Comparison of ENCODE assay signal across 18 cellular contexts in the genomic region with DNA sequence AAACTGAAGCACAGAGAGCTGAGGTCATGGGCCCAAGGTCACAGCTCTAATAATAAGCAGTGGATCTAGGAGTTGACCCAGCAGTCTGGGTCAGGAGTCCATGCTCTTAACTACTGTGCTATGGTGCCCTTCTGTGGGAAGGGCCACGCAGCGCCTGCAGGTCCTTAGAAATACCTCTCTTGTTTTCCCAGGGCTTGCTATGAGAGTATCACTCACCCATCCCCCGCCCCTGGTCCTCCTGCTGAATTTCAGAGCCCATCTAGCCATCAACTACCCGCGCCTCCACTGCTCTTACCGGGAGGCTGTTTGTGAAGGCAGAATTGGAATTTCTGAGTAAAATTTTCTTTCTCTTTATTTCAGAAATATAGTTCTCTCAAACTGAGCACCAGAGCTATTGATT. TPM values are rescaled to one million over a fixed set of nuclear protein-coding genes. Genes with fewer than 3 reads are reported as not detected.
DNase-seq lines count a peak whose midpoint lies in the region; ATAC-seq, FAIRE-seq and TF ChIP-seq lines count a peak whose summit lies in the region.
"Had no signal": no experiment of that assay in that cellular context is flagged by ENCODE, and none has a peak within 500 bp of the region (broad histone marks: within the 10 kb centered on the region; RNA-seq: fewer than 3 reads in every experiment).

No MANE protein-coding gene starts in this region.

- H3K9me3 ChIP-seq in K562 (replicated peaks; ENCODE audit: control insufficient read depth, insufficient read depth, low read depth, low read length) (no peaks in the 10 kb centered on the region), spleen (no peaks in the 10 kb centered on the region)
- H3K9me3 ChIP-seq in CD4-positive, alpha-beta memory T cell (ENCODE audit: control insufficient read depth in 1 of 2, low read length in 2 of 2) = no peaks in the 10 kb centered on the region

- no peak for TF ChIP-seq EP300 in K562 (IDR thresholded peaks at IDR 0.05; ENCODE audit: low read length)

- POLR2A ChIA-PET in K562 (lab: Yijun Ruan, JAX) = interaction anchor here (0.9 to 2.2 kb wide), 5 partner anchors 9 to 87 kb away, joined by 3 to 6 read pairs (median 3); no protein-coding TSS in a partner anchor
- POLR2A ChIA-PET in CD4-positive, alpha-beta memory T cell (lab: Charles Lee; ENCODE audit: partially characterized antibody) = interaction anchor here (0.8 to 1.8 kb wide), 2 partner anchors 18 to 22 kb away, joined by 3 to 7 read pairs; no protein-coding TSS in a partner anchor

- no peak for TF ChIP-seq RAD21 in K562 (CRISPR knock-in tag; conservative IDR thresholded peaks at IDR 0.05 in 1 of 2, IDR thresholded peaks at IDR 0.05 in 1 of 2)

- H3K4me2 ChIP-seq in K562 (ENCODE audit: insufficient read depth, low read length) = no peak overlapping the region

- no TSS peak for BruUV-seq in K562 (replicated peaks; lab: Mats Ljungman, UMichigan)

- H3K27ac ChIP-seq in K562 (ENCODE audit: extremely low read depth, low read depth, low read length) = no peak overlapping the region
- no peak overlapping the region for H3K27ac ChIP-seq in spleen
- H3K27ac ChIP-seq in CD4-positive, alpha-beta memory T cell (ENCODE audit: low read depth, low read length) = no peak overlapping the region

- peak; percentile 28 for DNase-seq in NCI-H2227 (lab: John Stamatoyannopoulos, UW; ENCODE audit: unreplicated experiment)
- DNase-seq in K562 (ENCODE audit: extremely low read depth in 1 of 4, low spot score in 3 of 4) = no peak
- peak; percentile 66 for DNase-seq in iPS-NIHi7 (ENCODE audit: extremely low spot score)
- peak; percentile 22 for DNase-seq in spleen
- no peak for DNase-seq in DMS53 (lab: John Stamatoyannopoulos, UW)
- DNase-seq in CD4-positive, alpha-beta memory T cell = no peak
- no peak for DNase-seq in nucleus accumbens (lab: John Stamatoyannopoulos, UW)
- DNase-seq: Calu3; CD4-positive, CD25-positive, alpha-beta regulatory T cell; MV-4-11; NCI-H1417 treated with DMSO at 0.1 percent for 48 hours; NCI-H2029; NCI-H2171 treated with DMSO at 0.1 percent for 48 hours; NCI-H510A; NCI-H774; PC-3 had no signal

- no peaks in the 10 kb centered on the region for H3K9me3 Mint-ChIP-seq in CD4-positive, alpha-beta memory T cell

- TF ChIP-seq POLR2A in K562 (conservative IDR thresholded peaks at IDR 0.05) = no peak
- TF ChIP-seq POLR2A in spleen (IDR thresholded peaks at IDR 0.05) = no peak

- H3K4me1 Mint-ChIP-seq in CD4-positive, alpha-beta memory T cell = no peaks in the 10 kb centered on the region

- H3K36me3 Mint-ChIP-seq in CD4-positive, alpha-beta memory T cell = peaks cover 0 to 3% of the 10 kb centered on the region in 2 donors

- H3K27ac Mint-ChIP-seq in CD4-positive, alpha-beta memory T cell = peak overlapping the region in 1 of 7 donors; percentile 44
- H3K27ac Mint-ChIP-seq: CD4-positive, CD25-positive, alpha-beta regulatory T cell had no signal

- 0 out of 2 replicates have a peak, but pooled peaks cover 2% of the 10 kb centered on the region for H4K20me1 ChIP-seq in K562 (replicated peaks; ENCODE audit: control insufficient read depth, insufficient read depth, low read length)

- no peak for FAIRE-seq in K562 (lab: Jason Lieb, UNC)

- no peaks in the 10 kb centered on the region for H3K27me3 Mint-ChIP-seq in CD4-positive, alpha-beta memory T cell

- no peak overlapping the region for H3K4me3 ChIP-seq in K562
- H3K4me3 ChIP-seq in spleen = no peak overlapping the region
- H3K4me3 ChIP-seq in CD4-positive, alpha-beta memory T cell (ENCODE audit: low read length in 2 of 2) = no peak overlapping the region

- intact Hi-C loops in K562 (cut with micrococcal nuclease) (no loop called here), spleen (cut with DNase I; ENCODE audit: low total_unique reads) (no loop called here)
- intact Hi-C loops in CD4-positive, alpha-beta memory T cell (cut with micrococcal nuclease) = no loop called here

- ATAC-seq in K562 = no peak
- ATAC-seq: PC-3 had no signal

- no peaks in the 10 kb centered on the region for H3K79me2 ChIP-seq in K562 (ENCODE audit: control insufficient read depth, insufficient read depth, low read length)

- H3K27me3 ChIP-seq in K562 (ENCODE audit: control insufficient read depth in 2 of 2, insufficient read depth in 2 of 2, low read length in 2 of 2) (peaks cover 18 to 65% of the 10 kb centered on the region in 2 experiments; a peak in 4 of 5 replicates), spleen (replicated peaks in 1 of 7) (no peaks in the 10 kb centered on the region)
- no peaks in the 10 kb centered on the region for H3K27me3 ChIP-seq in CD4-positive, alpha-beta memory T cell (ENCODE audit: insufficient read depth, low read length)

- CTCF ChIA-PET in K562 (lab: Yijun Ruan, JAX; ENCODE audit: low intra/inter-chr PET ratio) = no interaction called here
- CTCF ChIA-PET in CD4-positive, alpha-beta memory T cell (lab: Charles Lee; ENCODE audit: partially characterized antibody) = interaction anchor here (1.1 to 19.4 kb wide), 2 partner anchors 14 to 29 kb away, joined by 4 to 341 read pairs; no protein-coding TSS in a partner anchor

- H2AFZ ChIP-seq in K562 (ENCODE audit: low read depth, low read length) = no peak overlapping the region

- H3K9ac ChIP-seq in K562 (ENCODE audit: insufficient read depth in 1 of 2, low read depth in 2 of 2, low read length in 2 of 2) = no peak overlapping the region; a peak in 1 of 4 replicates

- H3K36me3 ChIP-seq in K562 (ENCODE audit: control insufficient read depth, insufficient read depth, low read length) (no peaks in the 10 kb centered on the region), spleen (no peaks in the 10 kb centered on the region)
- no peaks in the 10 kb centered on the region for H3K36me3 ChIP-seq in CD4-positive, alpha-beta memory T cell (ENCODE audit: insufficient read depth, low read length)

- no peaks in the 10 kb centered on the region for H3K9me1 ChIP-seq in K562 (ENCODE audit: control insufficient read depth, insufficient read depth, low read length)

- TF ChIP-seq CTCF in K562 (IDR thresholded peaks at IDR 0.05 in 2 of 3, conservative IDR thresholded peaks at IDR 0.05 in 1 of 3; ENCODE audit: insufficient read depth in 2 of 3, low read depth in 1 of 3, low read length in 3 of 3) (no peak), spleen (IDR thresholded peaks at IDR 0.05 in 8 of 11, conservative IDR thresholded peaks at IDR 0.05 in 3 of 11) (no peak)

- H3K4me3 Mint-ChIP-seq in CD4-positive, alpha-beta memory T cell = no peak overlapping the region
- H3K4me3 Mint-ChIP-seq: CD4-positive, CD25-positive, alpha-beta regulatory T cell had no signal

- 0% methylated on average over 6 of the region's 6 CpGs for WGBS in K562 (ENCODE audit: insufficient coverage, low coverage, missing lambda C conversion rate)
- WGBS in spleen, 5 donors = 79 to 87% (median 81%) methylated on average over 6 of the region's 6 CpGs

- in situ Hi-C loops in K562 (cut with MboI) = no loop called here

- H3K4me1 ChIP-seq in K562 (replicated peaks in 1 of 2; ENCODE audit: control insufficient read depth in 2 of 2, insufficient read depth in 2 of 2, low read length in 2 of 2) (peaks cover 2 to 4% of the 10 kb centered on the region in 2 experiments; a peak in 3 of 5 replicates), spleen (no peaks in the 10 kb centered on the region)
- H3K4me1 ChIP-seq in CD4-positive, alpha-beta memory T cell (ENCODE audit: insufficient read depth, low read length) = no peaks in the 10 kb centered on the region

RNA-seq across cellular contexts. Expression of gene CRHR2, which starts 27.3 kb away (rescaled TPM):
- not detected in 2 replicates for total RNA-seq in K562 (2011; cell fraction: chromatin; rRNA removed; ENCODE audit: low replicate concordance)
- not detected in 2 replicates for total RNA-seq in K562 (2011; cell fraction: nucleolus; rRNA removed)
- total RNA-seq in K562 (2011; cell fraction: nucleoplasm; rRNA removed) = not detected in 2 replicates
- total RNA-seq in K562 (2014; rRNA removed) (not detected in 2 replicates), K562 (2014; rRNA removed; fragmentation: Illumina TruSeq; extraction: Trizol) (not detected in 2 replicates), K562 (2015; rRNA removed; fragmentation: Illumina TruSeq; extraction: Trizol) (not detected in 2 replicates), K562 (2021) (not detected in 2 replicates), spleen (not detected)
- polyA plus RNA-seq in K562 (2011; rRNA removed) (not detected in 2 replicates), K562 (2014; fragmentation: Illumina TruSeq; extraction: Trizol) (not detected in 2 replicates), K562 (2014; fragmentation: Nextera tagmentation; extraction: Ambion mirVana) (not detected), K562 (2014; rRNA removed) (not detected in 2 replicates), spleen (not detected)
- not detected in 2 replicates for polyA plus RNA-seq in K562 (2011; cell fraction: cytosol; rRNA removed)
- not detected in 2 replicates for polyA plus RNA-seq in K562 (2011; cell fraction: nucleus; rRNA removed)
- not detected in 2 replicates for polyA plus RNA-seq in K562 (2012)
- not detected in 2 replicates for polyA minus RNA-seq in K562 (2011; rRNA and poly(A)+ RNA removed)
- polyA minus RNA-seq in K562 (2011; cell fraction: cytosol; rRNA and poly(A)+ RNA removed) = not detected in 2 replicates
- not detected in 2 replicates for polyA minus RNA-seq in K562 (2011; cell fraction: nucleus; rRNA and poly(A)+ RNA removed)
- total RNA-seq in CD4-positive, alpha-beta memory T cell = not detected
- not detected for polyA plus RNA-seq in CD4-positive, alpha-beta memory T cell
- total RNA-seq: Calu3; CD4-positive, CD25-positive, alpha-beta regulatory T cell; G401; PC-3; SK-MEL-5 had no signal
- polyA plus RNA-seq: CD4-positive, CD25-positive, alpha-beta regulatory T cell had no signal

RNA-seq across cellular contexts. Expression of gene INMT, which starts 42.4 kb away (rescaled TPM):
- total RNA-seq in K562 (2011; cell fraction: chromatin; rRNA removed; ENCODE audit: low replicate concordance) = not detected in 2 replicates
- total RNA-seq in K562 (2011; cell fraction: nucleolus; rRNA removed) = not detected in 2 replicates
- total RNA-seq in K562 (2011; cell fraction: nucleoplasm; rRNA removed) = not detected in 2 replicates
- total RNA-seq in K562 (2014; rRNA removed) (not detected in 2 replicates), K562 (2014; rRNA removed; fragmentation: Illumina TruSeq; extraction: Trizol) (not detected in 2 replicates), K562 (2015; rRNA removed; fragmentation: Illumina TruSeq; extraction: Trizol) (0.04 TPM in 1 of 2 replicates, not detected in the other), K562 (2021) (0.11 and 0.27 TPM in 2 replicates), spleen (10 to 100 TPM in 6 of 7 donors, 1 to 10 TPM in 1; 8.8 to 40.3 (median 20.0) TPM)
- polyA plus RNA-seq in K562 (2011; rRNA removed) (not detected in 2 replicates), K562 (2014; fragmentation: Illumina TruSeq; extraction: Trizol) (not detected in 2 replicates), K562 (2014; fragmentation: Nextera tagmentation; extraction: Ambion mirVana) (not detected), K562 (2014; rRNA removed) (not detected in 2 replicates), spleen (10 to 100 TPM in 1 of 3 donors, 1 to 10 TPM in 2; 3.2 to 15.6 (median 7.8) TPM)
- polyA plus RNA-seq in K562 (2011; cell fraction: cytosol; rRNA removed) = not detected in 2 replicates
- not detected in 2 replicates for polyA plus RNA-seq in K562 (2011; cell fraction: nucleus; rRNA removed)
- polyA plus RNA-seq in K562 (2012) = 0.05 TPM in 1 of 2 replicates, not detected in the other
- not detected in 2 replicates for polyA minus RNA-seq in K562 (2011; rRNA and poly(A)+ RNA removed)
- not detected in 2 replicates for polyA minus RNA-seq in K562 (2011; cell fraction: cytosol; rRNA and poly(A)+ RNA removed)
- polyA minus RNA-seq in K562 (2011; cell fraction: nucleus; rRNA and poly(A)+ RNA removed) = not detected in 2 replicates
- total RNA-seq in CD4-positive, alpha-beta memory T cell = 1 to 10 TPM in 1 of 2 experiments, under 1 TPM in 1; 0.87 to 1.2 TPM
- under 1 TPM; 0.22 to 0.77 TPM for polyA plus RNA-seq in CD4-positive, alpha-beta memory T cell
- total RNA-seq: Calu3; CD4-positive, CD25-positive, alpha-beta regulatory T cell; PC-3; SK-MEL-5 had no signal

Comparison
In these comparisons a context has a peak if more than half of its experiments do, and no peak if none do; other contexts are left out.
1. DNase-seq: peak in NCI-H2227 (single experiment), iPS-NIHi7 (single experiment) and spleen (single experiment); none in K562 (0 of 4), DMS53 (single experiment), CD4-positive, alpha-beta memory T cell (0 of 5) and nucleus accumbens (0 of 56).
2. RNA of gene INMT, which starts 42.4 kb away (total RNA-seq): 8.8 to 40.3 TPM in spleen; 0.87 to 1.2 TPM in CD4-positive, alpha-beta memory T cell and 0.04 to 0.27 TPM in K562; every median in the first group is over 4 times any median in the second.